ENCODE assay signal across 1 cellular context in the genomic region with DNA sequence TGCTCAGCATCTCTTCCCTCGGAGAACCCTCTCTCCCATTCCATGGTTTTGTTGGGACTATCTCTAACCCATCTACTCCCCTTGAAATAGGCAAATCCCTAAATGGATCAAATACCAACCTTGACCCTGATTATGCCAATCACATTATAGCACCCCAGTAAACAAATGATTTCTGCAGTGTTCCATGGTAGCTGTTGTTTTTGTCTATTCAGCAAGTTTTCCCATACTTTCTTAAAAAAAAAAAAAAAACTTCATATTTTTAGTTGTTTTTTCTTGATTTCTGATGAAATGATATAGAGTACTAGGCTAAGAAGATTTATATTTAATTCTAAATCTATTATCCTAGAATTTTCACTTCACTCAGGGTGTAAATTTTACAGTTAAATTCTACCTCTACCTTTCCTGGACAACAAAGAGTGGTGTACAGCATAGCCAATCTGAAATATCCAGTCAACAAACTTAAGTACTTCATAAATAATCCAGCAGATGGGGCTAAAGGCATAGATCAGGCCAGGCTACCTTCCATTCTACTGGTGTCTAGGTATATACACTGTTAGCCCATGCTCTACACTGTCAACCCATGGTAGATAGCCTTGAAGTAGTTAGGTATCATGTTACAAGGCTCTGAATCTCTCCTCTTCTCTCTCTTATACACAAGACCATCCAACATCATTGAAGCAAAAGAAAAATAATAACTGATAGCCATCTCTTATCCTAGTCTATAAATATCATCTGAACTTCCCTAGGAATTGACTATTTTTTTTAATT.
TF ChIP-seq lines count a peak whose summit lies in the region.

No MANE protein-coding gene starts in this region.

TF ChIP-seq in IMR-90, 13 proteins besides CTCF, POLR2A, EP300 and RAD21:
- peak; percentile 94 for TF ChIP-seq MAFK (IDR thresholded peaks at IDR 0.05; ENCODE audit: low read depth, low read length)
- TF ChIP-seq MXI1 (IDR thresholded peaks at IDR 0.05; ENCODE audit: borderline replicate concordance, low read depth, low read length), result peak; percentile 96
- no peak for TF ChIP-seq BHLHE40 (IDR thresholded peaks at IDR 0.05; ENCODE audit: low read depth, low read length)
- TF ChIP-seq SMC3 (IDR thresholded peaks at IDR 0.05; ENCODE audit: low read depth, low read length), result peak; percentile 51
- no peak for TF ChIP-seq CEBPB (IDR thresholded peaks at IDR 0.05; ENCODE audit: low read depth, low read length)
